ENCODE assay signal across 20 cellular contexts in genomic region chr10:44460499-44460898, GRCh38.
"Had no signal": no experiment of that assay in that cellular context is flagged by ENCODE, and none has a peak within 500 bp of the region (broad histone marks: within the 10 kb centered on the region; RNA-seq: fewer than 3 reads in every experiment).

No MANE protein-coding gene starts in this region.

- H3K4me1 ChIP-seq: lower lobe of right lung, upper lobe of left lung had no signal

- ATAC-seq: activated CD4-positive, CD25-positive, alpha-beta regulatory T cell treated with anti-CD3 and anti-CD28 coated beads, Interleukin-2, amount 50 U/mL, for 24 hours; lower lobe of right lung; naive thymus-derived CD8-positive, alpha-beta T cell had no signal

- H3K36me3 Mint-ChIP-seq: activated naive CD4-positive, alpha-beta T cell treated with anti-CD3 and anti-CD28 coated beads, Interleukin-2, amount 10 ng/mL, durations not matched to agents 7 days and 5 days; naive thymus-derived CD8-positive, alpha-beta T cell; neural progenitor cell had no signal

- FAIRE-seq: kidney had no signal

- H3K4me3 Mint-ChIP-seq: activated CD4-positive, alpha-beta memory T cell treated with anti-CD3 and anti-CD28 coated beads, Interleukin-2, amount 10 ng/mL, durations not matched to agents 7 days and 5 days; activated CD4-positive, alpha-beta T cell treated with anti-CD3 and anti-CD28 coated beads, Interleukin-2, amount 10 ng/mL, durations not matched to agents 24 days and 14 days; activated naive CD4-positive, alpha-beta T cell treated with anti-CD3 and anti-CD28 coated beads, Interleukin-2, amount 10 ng/mL, durations not matched to agents 7 days and 5 days; naive thymus-derived CD8-positive, alpha-beta T cell; neural progenitor cell had no signal

- DNase-seq: activated CD4-positive, alpha-beta memory T cell treated with anti-CD3 and anti-CD28 coated beads, Interleukin-2, amount 10 ng/mL, durations not matched to agents 7 days and 5 days; activated effector memory CD4-positive, alpha-beta T cell treated with anti-CD3 and anti-CD28 coated beads, Interleukin-2, amount 50 U/mL, for 16 hours; activated naive CD4-positive, alpha-beta T cell treated with anti-CD3 and anti-CD28 coated beads, Interleukin-2, amount 10 ng/mL, durations not matched to agents 7 days and 5 days; caudate nucleus; dermis blood vessel endothelial cell; effector CD8-positive, alpha-beta T cell; foreskin melanocyte; kidney; lower lobe of right lung; naive thymus-derived CD8-positive, alpha-beta T cell; posterior cingulate gyrus; sigmoid colon; stimulated activated CD4-positive, alpha-beta T cell treated with anti-CD3 and anti-CD28 coated beads, Interleukin-2, amount 100 ng/mL, for 48 hours; stimulated activated naive CD4-positive, alpha-beta T cell treated with Interleukin-2 at 50 U/mL for 16 hours; T-helper 2 cell; upper lobe of left lung had no signal

- H3K9me3 Mint-ChIP-seq: activated CD4-positive, alpha-beta T cell treated with anti-CD3 and anti-CD28 coated beads, Interleukin-2, amount 10 ng/mL, durations not matched to agents 24 days and 14 days; activated naive CD4-positive, alpha-beta T cell treated with anti-CD3 and anti-CD28 coated beads, Interleukin-2, amount 10 ng/mL, durations not matched to agents 7 days and 5 days; neural progenitor cell had no signal

- H3K4me1 Mint-ChIP-seq: activated CD4-positive, alpha-beta memory T cell treated with anti-CD3 and anti-CD28 coated beads, Interleukin-2, amount 10 ng/mL, durations not matched to agents 7 days and 5 days; activated CD4-positive, alpha-beta T cell treated with anti-CD3 and anti-CD28 coated beads, Interleukin-2, amount 10 ng/mL, durations not matched to agents 24 days and 14 days; activated naive CD4-positive, alpha-beta T cell treated with anti-CD3 and anti-CD28 coated beads, Interleukin-2, amount 10 ng/mL, durations not matched to agents 7 days and 5 days had no signal

- H3K4me2 ChIP-seq: neural progenitor cell had no signal

- H3K27ac Mint-ChIP-seq: activated CD4-positive, alpha-beta memory T cell treated with anti-CD3 and anti-CD28 coated beads, Interleukin-2, amount 10 ng/mL, durations not matched to agents 7 days and 5 days; activated CD4-positive, alpha-beta T cell treated with anti-CD3 and anti-CD28 coated beads, Interleukin-2, amount 10 ng/mL, durations not matched to agents 24 days and 14 days; activated naive CD4-positive, alpha-beta T cell treated with anti-CD3 and anti-CD28 coated beads, Interleukin-2, amount 10 ng/mL, durations not matched to agents 7 days and 5 days; naive thymus-derived CD8-positive, alpha-beta T cell; neural progenitor cell had no signal

- H3K4me3 ChIP-seq: lower lobe of right lung, neural progenitor cell, sigmoid colon, upper lobe of left lung had no signal

- H3K27me3 ChIP-seq: neural progenitor cell, sigmoid colon, upper lobe of left lung had no signal

- H3K36me3 ChIP-seq: lower lobe of right lung, neural progenitor cell, sigmoid colon, upper lobe of left lung had no signal

- H3K27me3 Mint-ChIP-seq: activated CD4-positive, alpha-beta memory T cell treated with anti-CD3 and anti-CD28 coated beads, Interleukin-2, amount 10 ng/mL, durations not matched to agents 7 days and 5 days had no signal

- H2AFZ ChIP-seq: neural progenitor cell had no signal

- H3K9me3 ChIP-seq: lower lobe of right lung, sigmoid colon, upper lobe of left lung had no signal

- H3K27ac ChIP-seq: lower lobe of right lung, neural progenitor cell, sigmoid colon, upper lobe of left lung, VCaP had no signal

- H3K9ac ChIP-seq: neural progenitor cell had no signal
